Comparison of ENCODE assay signal across 10 cellular contexts in genomic region chr12:51395283-51396230, GRCh38. TPM values are rescaled to one million over a fixed set of nuclear protein-coding genes. Genes with fewer than 3 reads are reported as not detected.
A peak's percentile ranks its signal among the peaks of the same experiment; 100 is the strongest.
DNase-seq lines count a peak whose midpoint lies in the region; ATAC-seq and TF ChIP-seq lines count a peak whose summit lies in the region.
"Had no signal": no experiment of that assay in that cellular context is flagged by ENCODE, and none has a peak within 500 bp of the region (broad histone marks: within the 10 kb centered on the region; RNA-seq: fewer than 3 reads in every experiment).

No MANE protein-coding gene starts in this region.

- H3K27me3 Mint-ChIP-seq in activated T-cell treated with anti-CD3 and anti-CD28 coated beads, Interleukin-2, amount 50 U/mL, for 24 hours: no peaks in the 10 kb centered on the region
- H3K27me3 Mint-ChIP-seq in stimulated activated naive B cell treated with anti-CD40 and anti-IgM and Interleukin-4, amounts not matched to agents 10 μg/mL and 1 μg/mL and 100 μg/mL, for 72 hours: no peaks in the 10 kb centered on the region

- no peak for TF ChIP-seq CTCF in mucosa of descending colon (IDR thresholded peaks at IDR 0.05)

- H3K9me3 ChIP-seq in mucosa of descending colon: no peaks in the 10 kb centered on the region

- no peaks in the 10 kb centered on the region for H3K36me3 ChIP-seq in mucosa of descending colon (ENCODE audit: low read depth)

- intact Hi-C loops in mucosa of descending colon (cut with DNase I, micrococcal nuclease): no loop called here

- H3K4me1 Mint-ChIP-seq in activated T-cell treated with anti-CD3 and anti-CD28 coated beads, Interleukin-2, amount 50 U/mL, for 24 hours (ENCODE audit: low read depth): peaks cover 47% of the 10 kb centered on the region
- peaks cover 43 to 66% of the 10 kb centered on the region in 2 donors for H3K4me1 Mint-ChIP-seq in stimulated activated naive B cell treated with anti-CD40 and anti-IgM and Interleukin-4, amounts not matched to agents 10 μg/mL and 1 μg/mL and 100 μg/mL, for 72 hours

- no peak overlapping the region for H3K4me3 ChIP-seq in mucosa of descending colon

- H3K9me3 Mint-ChIP-seq in activated T-cell treated with anti-CD3 and anti-CD28 coated beads, Interleukin-2, amount 50 U/mL, for 24 hours: no peaks in the 10 kb centered on the region
- H3K9me3 Mint-ChIP-seq in stimulated activated naive B cell treated with anti-CD40 and anti-IgM and Interleukin-4, amounts not matched to agents 10 μg/mL and 1 μg/mL and 100 μg/mL, for 72 hours: no peaks in the 10 kb centered on the region
- H3K9me3 Mint-ChIP-seq: nephron progenitor cell had no signal

- H3K4me1 ChIP-seq in mucosa of descending colon (ENCODE audit: low read depth): peaks cover 23% of the 10 kb centered on the region

- ATAC-seq in HG03097 (IDR thresholded peaks at IDR 0.05; ENCODE audit: low FRiP score, unreplicated experiment) (peak; percentile 31), mucosa of descending colon (no peak)
- peak; percentile 45 to 57 for ATAC-seq in stimulated activated naive B cell treated with anti-CD40 and anti-IgM and Interleukin-4, amounts not matched to agents 10 μg/mL and 1 μg/mL and 100 μg/mL, for 72 hours (replicated peaks)

- peak; percentile 66 for DNase-seq in activated effector memory CD4-positive, alpha-beta T cell treated with anti-CD3 and anti-CD28 coated beads, Interleukin-2, amount 50 U/mL, for 16 hours
- no peak for DNase-seq in activated effector memory CD4-positive, alpha-beta T cell treated with Interleukin-2 at 50 U/mL for 16 hours
- DNase-seq in activated T-cell treated with anti-CD3 and anti-CD28 coated beads, Interleukin-2, amount 50 U/mL, for 24 hours: peak; percentile 45
- peak; percentile 28 for DNase-seq in stimulated activated naive B cell treated with anti-CD40 and anti-IgM and Interleukin-4, amounts not matched to agents 10 μg/mL and 1 μg/mL and 100 μg/mL, for 72 hours
- DNase-seq in mucosa of descending colon (no peak), kidney glomerular epithelial cell (lab: John Stamatoyannopoulos, UW) (no peak), HuH-7.5 (ENCODE audit: low spot score) (no peak)
- DNase-seq: nephron progenitor cell had no signal

- peak overlapping the region; percentile 88 for H3K4me3 Mint-ChIP-seq in activated T-cell treated with anti-CD3 and anti-CD28 coated beads, Interleukin-2, amount 50 U/mL, for 24 hours
- H3K4me3 Mint-ChIP-seq in stimulated activated naive B cell treated with anti-CD40 and anti-IgM and Interleukin-4, amounts not matched to agents 10 μg/mL and 1 μg/mL and 100 μg/mL, for 72 hours: peak overlapping the region; percentile 67 to 77
- H3K4me3 Mint-ChIP-seq: nephron progenitor cell had no signal

- peaks cover 3% of the 10 kb centered on the region for H3K36me3 Mint-ChIP-seq in activated T-cell treated with anti-CD3 and anti-CD28 coated beads, Interleukin-2, amount 50 U/mL, for 24 hours (ENCODE audit: low read depth)
- H3K36me3 Mint-ChIP-seq in stimulated activated naive B cell treated with anti-CD40 and anti-IgM and Interleukin-4, amounts not matched to agents 10 μg/mL and 1 μg/mL and 100 μg/mL, for 72 hours: peaks cover 0 to 3% of the 10 kb centered on the region in 2 donors

- H3K27ac Mint-ChIP-seq in activated T-cell treated with anti-CD3 and anti-CD28 coated beads, Interleukin-2, amount 50 U/mL, for 24 hours: peak overlapping the region; percentile 94
- peak overlapping the region; percentile 75 for H3K27ac Mint-ChIP-seq in stimulated activated naive B cell treated with anti-CD40 and anti-IgM and Interleukin-4, amounts not matched to agents 10 μg/mL and 1 μg/mL and 100 μg/mL, for 72 hours
- H3K27ac Mint-ChIP-seq: nephron progenitor cell had no signal

RNA-seq across cellular contexts. Expression of gene GALNT6, which starts 4.4 kb away (rescaled TPM):
- total RNA-seq in mucosa of descending colon: 10 to 100 TPM; 10.7 to 20.6 (median 17.9) TPM

RNA-seq across cellular contexts. Expression of gene SLC4A8, which starts 29.1 kb away (rescaled TPM):
- total RNA-seq in mucosa of descending colon: 1 to 10 TPM in 2 of 3 donors, under 1 TPM in 1; 0.84 to 1.8 (median 1.5) TPM

RNA-seq across cellular contexts. Expression of gene CELA1, which starts 49.1 kb away (rescaled TPM):
- not detected for total RNA-seq in mucosa of descending colon
- total RNA-seq: T-helper 1 cell treated with Interleukin-12 subunit alpha and Interleukin-12 subunit beta and Interleukin-4 antibody, amounts not matched to agents 30 ng/mL and 1 ng/mL, for 36 hours had no signal

Comparison
In these comparisons a context has a peak if more than half of its experiments do, and no peak if none do; other contexts are left out.
1. DNase-seq: peak in activated effector memory CD4-positive, alpha-beta T cell treated with anti-CD3 and anti-CD28 coated beads, Interleukin-2, amount 50 U/mL, for 16 hours (single experiment), activated T-cell treated with anti-CD3 and anti-CD28 coated beads, Interleukin-2, amount 50 U/mL, for 24 hours (single experiment) and stimulated activated naive B cell treated with anti-CD40 and anti-IgM and Interleukin-4, amounts not matched to agents 10 μg/mL and 1 μg/mL and 100 μg/mL, for 72 hours (single experiment); none in activated effector memory CD4-positive, alpha-beta T cell treated with Interleukin-2 at 50 U/mL for 16 hours (single experiment), mucosa of descending colon (0 of 3), kidney glomerular epithelial cell (single experiment) and HuH-7.5 (single experiment).